ENCODE assay signal across 9 cellular contexts in genomic region chr9:136806631-136807201, GRCh38. TPM values are rescaled to one million over a fixed set of nuclear protein-coding genes. Genes with fewer than 3 reads are reported as not detected.
DNase-seq lines count a peak whose midpoint lies in the region; ATAC-seq, FAIRE-seq and TF ChIP-seq lines count a peak whose summit lies in the region.
"Had no signal": no experiment of that assay in that cellular context is flagged by ENCODE, and none has a peak within 500 bp of the region (broad histone marks: within the 10 kb centered on the region; RNA-seq: fewer than 3 reads in every experiment).

No MANE protein-coding gene starts in this region.

- ATAC-seq in HG03175 (IDR thresholded peaks at IDR 0.05; ENCODE audit: unreplicated experiment), result no peak
- ATAC-seq in GM21825 (IDR thresholded peaks at IDR 0.05; ENCODE audit: unreplicated experiment), result no peak

- peaks cover 9% of the 10 kb centered on the region; the same call in 1 of the 2 replicates for H3K23me2 ChIP-seq in H1 (ENCODE audit: low read depth, low read length)

- TF ChIP-seq RAD21 in H1 (IDR thresholded peaks at IDR 0.05 in 1 of 2, conservative IDR thresholded peaks at IDR 0.05 in 1 of 2; ENCODE audit: low read depth in 2 of 2, low read length in 2 of 2) (no peak), neural cell (conservative IDR thresholded peaks at IDR 0.05) (no peak)

- DNase-seq in BJ (ENCODE audit: low read depth), result no peak
- no peak for DNase-seq in NB4 (ENCODE audit: low read depth)
- no peak for DNase-seq in H1 (ENCODE audit: low read depth in 1 of 2, low spot score in 2 of 2)
- DNase-seq in urothelium cell line (ENCODE audit: low spot score), result no peak
- no peak for DNase-seq in KBM-7

- H3K18ac ChIP-seq in H1 (ENCODE audit: extremely low read depth, low read length), result no peak overlapping the region

- H3F3A ChIP-seq in neural cell (ENCODE audit: insufficient read depth, low read length, poor library complexity, severe bottlenecking), result no peaks in the 10 kb centered on the region

- no peak overlapping the region for H4K5ac ChIP-seq in H1 (ENCODE audit: insufficient read length, low read depth, low read length)

- TF ChIP-seq POLR2A in NB4 (IDR thresholded peaks at IDR 0.05; ENCODE audit: extremely low read depth, insufficient read length), result no peak
- no peak for TF ChIP-seq POLR2A in H1 (IDR thresholded peaks at IDR 0.05; ENCODE audit: control extremely low read depth in 1 of 2, low read depth in 2 of 2, low read length in 2 of 2)

- H4K20me1 ChIP-seq in H1 (replicated peaks in 1 of 2; ENCODE audit: control insufficient read depth in 1 of 2, insufficient read depth in 2 of 2, low read length in 2 of 2), result peaks cover 5 to 12% of the 10 kb centered on the region in 2 experiments
- no peaks in the 10 kb centered on the region for H4K20me1 ChIP-seq in neural cell (ENCODE audit: insufficient read depth)

- peaks cover 2% of the 10 kb centered on the region for H3K79me1 ChIP-seq in H1 (ENCODE audit: low read depth, low read length)

- CTCF ChIA-PET in BJ (lab: Yijun Ruan, JAX) (interaction anchor here (1.1 to 3.0 kb wide), 7 partner anchors 13 to 261 kb away, joined by 3 to 10 read pairs (median 6); partner anchors contain the start of genes AJM1 and TMEM141), H1 (lab: Charles Lee; ENCODE audit: partially characterized antibody) (interaction anchor here (0.8 to 2.3 kb wide), 6 partner anchors 14 to 223 kb away, joined by 3 to 10 read pairs (median 6); partner anchors contain the start of gene AJM1)

- H4K8ac ChIP-seq in H1 (ENCODE audit: extremely low read depth, insufficient read depth, low read length), result peak overlapping the region; percentile 48; the same call in 1 of the 2 replicates

- H2BK20ac ChIP-seq in H1 (ENCODE audit: low read length), result no peak overlapping the region

- H4K91ac ChIP-seq in H1 (replicated peaks; ENCODE audit: insufficient read length, low read length), result peak overlapping the region; percentile 44

- H2AFZ ChIP-seq in H1 (ENCODE audit: low read length) (no peak overlapping the region), neural cell (ENCODE audit: low read depth, low read length) (no peak overlapping the region)

- H3K27ac ChIP-seq in H1 (ENCODE audit: low read depth, low read length) (no peak overlapping the region), neural cell (ENCODE audit: low read length) (no peak overlapping the region)

- no peak overlapping the region for H3K14ac ChIP-seq in H1 (ENCODE audit: insufficient read length)

- H3K36me3 ChIP-seq in BJ (ENCODE audit: control insufficient read depth, insufficient read depth, low read length) (no peaks in the 10 kb centered on the region; the same call in 1 of the 2 replicates), H1 (ENCODE audit: control insufficient read depth in 2 of 4, insufficient read depth in 4 of 4, low read length in 3 of 4) (peaks cover 0 to 11% (median 1%) of the 10 kb centered on the region in 4 experiments; a peak in 3 of 8 replicates), neural cell (ENCODE audit: insufficient read depth, low read length) (no peaks in the 10 kb centered on the region)

- H3K9me3 ChIP-seq in H1 (ENCODE audit: insufficient read depth in 2 of 2, low read depth in 1 of 2, low read length in 1 of 2), result no peaks in the 10 kb centered on the region
- no peaks in the 10 kb centered on the region for H3K9me3 ChIP-seq in neural cell (ENCODE audit: low read length)

- H3K56ac ChIP-seq in H1 (replicated peaks; ENCODE audit: insufficient read length, low read depth, low read length), result no peak overlapping the region

- peak overlapping the region in 1 of 4 experiments; percentile 56; a peak in 1 of 7 replicates for H3K9ac ChIP-seq in H1 (replicated peaks in 1 of 4; ENCODE audit: extremely low read depth in 1 of 4, low read depth in 3 of 4, low read length in 3 of 4)
- peak overlapping the region; percentile 77 for H3K9ac ChIP-seq in neural cell (ENCODE audit: low read length)

- H2BK12ac ChIP-seq in H1 (ENCODE audit: low read depth, low read length), result no peak overlapping the region

- H3K4me3 ChIP-seq in BJ (ENCODE audit: low read depth, low read length) (peak overlapping the region; percentile 88), NB4 (ENCODE audit: low read depth, low read length) (peak overlapping the region; percentile 64), H1 (ENCODE audit: extremely low read depth in 1 of 4, insufficient read depth in 2 of 4, low read depth in 3 of 4, low read length in 4 of 4) (peak overlapping the region; percentile 88 to 100 (median 94)), neural cell (ENCODE audit: low read length) (peak overlapping the region; percentile 80)

- TF ChIP-seq EP300 in H1 (IDR thresholded peaks at IDR 0.05; ENCODE audit: borderline replicate concordance in 1 of 2, low read depth in 2 of 2, low read length in 2 of 2) (no peak), neural cell (conservative IDR thresholded peaks at IDR 0.05; ENCODE audit: poor library complexity, severe bottlenecking) (no peak)

- 82% methylated on average over 25 of the region's 25 CpGs; no CpG with 5 or more reads in 1 of the 2 experiments for WGBS in H1 (ENCODE audit: extremely low coverage in 1 of 2, insufficient coverage in 1 of 2, insufficient read length in 1 of 2, insufficient replicate concordance in 2 of 2, low coverage in 1 of 2, low lambda C conversion rate in 2 of 2, missing lambda C conversion rate in 1 of 2), 2 experiments

- no peak for TF ChIP-seq CTCF in BJ (IDR thresholded peaks at IDR 0.05; ENCODE audit: insufficient read depth, low read depth, low read length)
- no peak for TF ChIP-seq CTCF in NB4 (IDR thresholded peaks at IDR 0.05; ENCODE audit: low read depth, low read length)
- TF ChIP-seq CTCF in H1 (IDR thresholded peaks at IDR 0.05; ENCODE audit: control extremely low read depth in 1 of 3, insufficient read depth in 1 of 3, low read depth in 1 of 3, low read length in 3 of 3), result no peak
- TF ChIP-seq CTCF in neural cell (IDR thresholded peaks at IDR 0.05; ENCODE audit: poor library complexity, severe bottlenecking), result no peak

- H3K27me3 ChIP-seq in BJ (ENCODE audit: control insufficient read depth, insufficient read depth, low read length) (peaks cover 2% of the 10 kb centered on the region), H1 (replicated peaks in 1 of 4; ENCODE audit: control insufficient read depth in 3 of 4, extremely low read depth in 1 of 4, insufficient read depth in 3 of 4, low read length in 3 of 4) (peaks cover 0 to 17% (median 8%) of the 10 kb centered on the region in 4 experiments; a peak in 3 of 7 replicates), neural cell (ENCODE audit: insufficient read depth, low read depth, low read length) (no peaks in the 10 kb centered on the region)

- H3K79me2 ChIP-seq in H1 (ENCODE audit: control insufficient read depth in 1 of 2, insufficient read depth in 2 of 2, low read length in 2 of 2), result peaks cover 5 to 33% of the 10 kb centered on the region in 2 experiments
- H3K79me2 ChIP-seq in neural cell (replicated peaks; ENCODE audit: insufficient read depth, low read length), result peaks cover 28% of the 10 kb centered on the region

- no peak overlapping the region for H2AK5ac ChIP-seq in H1 (ENCODE audit: low read depth, low read length)

- POLR2A ChIA-PET in BJ (lab: Charles Lee), result no interaction called here
- POLR2A ChIA-PET in H1 (lab: Charles Lee; ENCODE audit: partially characterized antibody), result interaction anchor here (0.7 to 7.8 kb wide), 12 partner anchors 7 to 220 kb away, joined by 3 to 96 read pairs (median 6); partner anchors contain the start of genes AJM1 and CCDC183

- H3K9me2 ChIP-seq in neural cell (ENCODE audit: insufficient read depth, low read length), result no peaks in the 10 kb centered on the region

- peaks cover 0 to 10% (median 7%) of the 10 kb centered on the region in 4 experiments; a peak in 6 of 7 replicates for H3K4me1 ChIP-seq in H1 (replicated peaks in 1 of 4; ENCODE audit: control insufficient read depth in 3 of 4, insufficient read depth in 4 of 4, low read length in 3 of 4)

- H2BK5ac ChIP-seq in H1 (ENCODE audit: low read depth, low read length), result no peak overlapping the region

- FAIRE-seq in H1 (lab: Jason Lieb, UNC) (no peak), urothelium cell line (lab: Jason Lieb, UNC) (no peak)

- H2BK120ac ChIP-seq in H1 (replicated peaks; ENCODE audit: low read depth, low read length), result no peak overlapping the region

- H3K4me2 ChIP-seq in H1 (ENCODE audit: insufficient read depth in 1 of 2, low read depth in 2 of 2, low read length in 2 of 2) (peak overlapping the region; percentile 84 to 94), neural cell (ENCODE audit: low read length) (peak overlapping the region; percentile 76)

- H3K4ac ChIP-seq in H1 (replicated peaks; ENCODE audit: insufficient read length, low read depth, low read length), result peak overlapping the region; percentile 27

- H2BK15ac ChIP-seq in H1 (ENCODE audit: low read length), result no peak overlapping the region

- no peak overlapping the region for H3K23ac ChIP-seq in H1 (ENCODE audit: insufficient read length)

- in situ Hi-C loops in KBM-7 (cut with MboI; ENCODE audit: low pct_unique_long_range_greater_than_20kb, low sequenced_read_pairs), result no loop called here

RNA-seq across cellular contexts. Expression of gene RABL6, which starts 1.0 kb away (rescaled TPM):
- polyA plus RNA-seq in BJ (2011; rRNA removed) (36.7 and 60.2 TPM in 2 replicates), H1 (2011; rRNA removed) (70.1 and 98.6 TPM in 2 replicates), neural cell (46.4 and 58.8 TPM in 2 replicates)
- polyA minus RNA-seq in BJ (2011; rRNA and poly(A)+ RNA removed), result 39.4 and 49.5 TPM in 2 replicates
- total RNA-seq in H1 (2021; fragmentation: NEBNext Ultra II Directional; extraction: Animal tissue kit (Norgen Biotek cat#: 25700)), result 129 and 130 TPM in 2 replicates
- polyA plus RNA-seq in H1 (2011; cell fraction: cytosol; rRNA removed), result 87.7 TPM
- 257 TPM for polyA plus RNA-seq in H1 (2011; cell fraction: nucleus; rRNA removed)
- polyA plus RNA-seq in H1 (2012, experiment 1 of 2), result 109 to 142 TPM (median 126 TPM) in 4 replicates
- 170 TPM for polyA plus RNA-seq in H1 (2012, experiment 2 of 2)
- polyA plus RNA-seq in H1 (2013, experiment 1 of 2), result 86.2 TPM
- 82.0 TPM for polyA plus RNA-seq in H1 (2013, experiment 2 of 2)
- polyA minus RNA-seq in H1 (2011; rRNA and poly(A)+ RNA removed), result 61.8 and 85.2 TPM in 2 replicates
- 49.0 TPM for polyA minus RNA-seq in H1 (2011; cell fraction: cytosol; rRNA and poly(A)+ RNA removed)
- 101 TPM for polyA minus RNA-seq in H1 (2011; cell fraction: nucleus; rRNA and poly(A)+ RNA removed)
- 82.0 and 87.6 TPM in 2 replicates for polyA minus RNA-seq in neural cell

RNA-seq across cellular contexts. Expression of gene CCDC183, which starts 10.6 kb away (rescaled TPM):
- polyA plus RNA-seq in BJ (2011; rRNA removed), result 0.20 and 0.33 TPM in 2 replicates
- polyA minus RNA-seq in BJ (2011; rRNA and poly(A)+ RNA removed), result not detected in 2 replicates
- 0.78 and 1.6 TPM in 2 replicates for total RNA-seq in H1 (2021; fragmentation: NEBNext Ultra II Directional; extraction: Animal tissue kit (Norgen Biotek cat#: 25700))
- 0.51 and 1.1 TPM in 2 replicates for polyA plus RNA-seq in H1 (2011; rRNA removed)
- 1.8 TPM for polyA plus RNA-seq in H1 (2011; cell fraction: cytosol; rRNA removed)
- polyA plus RNA-seq in H1 (2011; cell fraction: nucleus; rRNA removed), result 9.9 TPM
- 2.0 to 2.4 TPM (median 2.2 TPM) in 4 replicates for polyA plus RNA-seq in H1 (2012, experiment 1 of 2)
- polyA plus RNA-seq in H1 (2012, experiment 2 of 2), result 0.16 TPM
- polyA plus RNA-seq in H1 (2013, experiment 1 of 2), result 0.91 TPM
- 1.4 TPM for polyA plus RNA-seq in H1 (2013, experiment 2 of 2)
- 0.44 and 0.59 TPM in 2 replicates for polyA minus RNA-seq in H1 (2011; rRNA and poly(A)+ RNA removed)
- polyA minus RNA-seq in H1 (2011; cell fraction: cytosol; rRNA and poly(A)+ RNA removed), result not detected
- polyA minus RNA-seq in H1 (2011; cell fraction: nucleus; rRNA and poly(A)+ RNA removed), result 1.4 TPM
- 5.5 and 8.8 TPM in 2 replicates for polyA plus RNA-seq in neural cell
- 4.5 and 5.6 TPM in 2 replicates for polyA minus RNA-seq in neural cell

RNA-seq across cellular contexts. Expression of gene TMEM141, which starts 15.6 kb away (rescaled TPM):
- polyA plus RNA-seq in BJ (2011; rRNA removed) (51.5 and 62.5 TPM in 2 replicates), H1 (2011; rRNA removed) (137 and 140 TPM in 2 replicates), neural cell (30.1 and 33.1 TPM in 2 replicates)
- 5.2 and 18.7 TPM in 2 replicates for polyA minus RNA-seq in BJ (2011; rRNA and poly(A)+ RNA removed)
- 50.6 and 51.1 TPM in 2 replicates for total RNA-seq in H1 (2021; fragmentation: NEBNext Ultra II Directional; extraction: Animal tissue kit (Norgen Biotek cat#: 25700))
- 121 TPM for polyA plus RNA-seq in H1 (2011; cell fraction: cytosol; rRNA removed)
- polyA plus RNA-seq in H1 (2011; cell fraction: nucleus; rRNA removed), result 84.2 TPM
- polyA plus RNA-seq in H1 (2012, experiment 1 of 2), result 43.0 to 79.6 TPM (median 72.6 TPM) in 4 replicates
- polyA plus RNA-seq in H1 (2012, experiment 2 of 2), result 108 TPM
- polyA plus RNA-seq in H1 (2013, experiment 1 of 2), result 44.8 TPM
- polyA plus RNA-seq in H1 (2013, experiment 2 of 2), result 44.7 TPM
- polyA minus RNA-seq in H1 (2011; rRNA and poly(A)+ RNA removed), result 15.6 and 18.5 TPM in 2 replicates
- 17.9 TPM for polyA minus RNA-seq in H1 (2011; cell fraction: cytosol; rRNA and poly(A)+ RNA removed)
- polyA minus RNA-seq in H1 (2011; cell fraction: nucleus; rRNA and poly(A)+ RNA removed), result 27.5 TPM
- polyA minus RNA-seq in neural cell, result 14.5 and 20.0 TPM in 2 replicates

RNA-seq across cellular contexts. Expression of gene AJM1, which starts 35.6 kb away (rescaled TPM):
- polyA plus RNA-seq in BJ (2011; rRNA removed), result 0.86 and 1.0 TPM in 2 replicates
- polyA minus RNA-seq in BJ (2011; rRNA and poly(A)+ RNA removed), result 0.19 and 0.21 TPM in 2 replicates
- 0.86 and 0.97 TPM in 2 replicates for total RNA-seq in H1 (2021; fragmentation: NEBNext Ultra II Directional; extraction: Animal tissue kit (Norgen Biotek cat#: 25700))
- 0.12 and 0.33 TPM in 2 replicates for polyA plus RNA-seq in H1 (2011; rRNA removed)
- polyA plus RNA-seq in H1 (2011; cell fraction: cytosol; rRNA removed), result 0.45 TPM
- 2.4 TPM for polyA plus RNA-seq in H1 (2011; cell fraction: nucleus; rRNA removed)
- 0.47 to 1.1 TPM (median 0.87 TPM) in 4 replicates for polyA plus RNA-seq in H1 (2012, experiment 1 of 2)
- polyA plus RNA-seq in H1 (2012, experiment 2 of 2), result 0.31 TPM
- 0.26 TPM for polyA plus RNA-seq in H1 (2013, experiment 1 of 2)
- 0.26 TPM for polyA plus RNA-seq in H1 (2013, experiment 2 of 2)
- 0.02 and 0.03 TPM in 2 replicates for polyA minus RNA-seq in H1 (2011; rRNA and poly(A)+ RNA removed)
- polyA minus RNA-seq in H1 (2011; cell fraction: cytosol; rRNA and poly(A)+ RNA removed), result not detected
- polyA minus RNA-seq in H1 (2011; cell fraction: nucleus; rRNA and poly(A)+ RNA removed), result 0.80 TPM
- polyA plus RNA-seq in neural cell, result 1.5 TPM in 2 replicates
- polyA minus RNA-seq in neural cell, result 2.2 TPM in 2 replicates

RNA-seq across cellular contexts. Expression of gene LCN15, which starts 42.4 kb away (rescaled TPM):
- polyA plus RNA-seq in BJ (2011; rRNA removed) (not detected in 2 replicates), H1 (2011; rRNA removed) (0.08 and 0.25 TPM in 2 replicates), neural cell (not detected in 2 replicates)
- polyA minus RNA-seq in BJ (2011; rRNA and poly(A)+ RNA removed), result not detected in 2 replicates
- total RNA-seq in H1 (2021; fragmentation: NEBNext Ultra II Directional; extraction: Animal tissue kit (Norgen Biotek cat#: 25700)), result 0.47 and 0.61 TPM in 2 replicates
- polyA plus RNA-seq in H1 (2011; cell fraction: cytosol; rRNA removed), result 0.16 TPM
- polyA plus RNA-seq in H1 (2011; cell fraction: nucleus; rRNA removed), result 0.39 TPM
- polyA plus RNA-seq in H1 (2012, experiment 1 of 2), result 0.28 to 0.73 TPM (median 0.38 TPM) in 4 replicates
- polyA plus RNA-seq in H1 (2012, experiment 2 of 2), result 0.80 TPM
- polyA plus RNA-seq in H1 (2013, experiment 1 of 2), result 0.18 TPM
- polyA plus RNA-seq in H1 (2013, experiment 2 of 2), result 0.22 TPM
- polyA minus RNA-seq in H1 (2011; rRNA and poly(A)+ RNA removed), result not detected in 2 replicates
- not detected for polyA minus RNA-seq in H1 (2011; cell fraction: cytosol; rRNA and poly(A)+ RNA removed)
- polyA minus RNA-seq in H1 (2011; cell fraction: nucleus; rRNA and poly(A)+ RNA removed), result 0.30 TPM
- not detected in 2 replicates for polyA minus RNA-seq in neural cell
- total RNA-seq: activated CD8-positive, alpha-beta memory T cell treated with anti-CD3 and anti-CD28 coated beads for 36 hours had no signal
